8 cellular contexts compared by ENCODE assay signal in the genomic region with DNA sequence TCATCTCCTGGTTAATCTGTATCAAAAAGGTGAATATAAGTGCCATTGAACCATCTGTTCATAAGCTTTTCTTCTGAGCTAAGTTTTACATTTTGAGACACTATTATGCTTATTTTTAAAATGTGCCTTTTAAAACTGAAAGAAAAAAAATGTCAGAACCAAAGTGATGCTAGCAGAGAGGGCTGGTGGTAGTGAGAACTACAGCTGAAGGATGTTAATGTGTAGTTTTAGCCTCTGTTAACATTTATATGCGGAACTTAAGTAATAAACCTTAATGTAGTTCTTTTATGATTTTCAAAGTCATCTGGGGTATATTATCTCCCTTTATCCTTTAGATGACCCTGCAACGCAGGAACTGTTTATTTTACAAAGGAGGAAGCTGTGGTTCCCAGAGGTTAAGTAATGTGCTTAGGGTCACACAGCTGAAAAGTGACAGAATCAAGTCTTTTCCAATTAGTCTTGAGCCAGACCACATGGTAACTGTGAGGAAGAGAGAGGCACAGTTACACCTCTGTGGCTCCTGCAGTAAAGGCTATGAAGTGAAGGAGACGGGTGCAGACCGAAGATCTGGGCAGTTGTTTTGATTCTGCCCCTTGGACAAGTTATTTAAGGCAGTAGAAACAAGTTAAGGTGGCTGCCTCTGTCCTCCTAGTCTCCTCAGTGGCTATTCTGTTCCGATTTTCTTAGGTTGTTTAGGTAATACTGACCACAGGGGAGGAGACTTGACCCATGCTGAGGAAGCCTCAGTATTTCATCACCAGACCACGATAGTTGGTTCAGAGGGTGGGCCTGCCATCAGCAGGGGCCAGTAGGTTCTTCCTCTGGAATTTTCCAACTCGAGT. TPM values are rescaled to one million over a fixed set of nuclear protein-coding genes. Genes with fewer than 3 reads are reported as not detected.
DNase-seq lines count a peak whose midpoint lies in the region; ATAC-seq and TF ChIP-seq lines count a peak whose summit lies in the region.

No MANE protein-coding gene starts in this region.

- DNase-seq in CD1c-positive myeloid dendritic cell (ENCODE audit: extremely low spot score) = peak; percentile 72
- peak; percentile 29 to 66 for DNase-seq in NCI-H524 (lab: John Stamatoyannopoulos, UW)
- DNase-seq in fibroblast of lung (ENCODE audit: low read depth in 2 of 2) = peak; percentile 85 to 88
- DNase-seq in NCI-H187 treated with DMSO at 0.1 percent for 48 hours (lab: John Stamatoyannopoulos, UW) = no peak
- DNase-seq in NCI-H146 (lab: John Stamatoyannopoulos, UW) = no peak

- peaks cover 53% of the 10 kb centered on the region for H3K36me3 Mint-ChIP-seq in stimulated activated naive CD8-positive, alpha-beta T cell treated with anti-CD3 and anti-CD28 coated beads, Interleukin-15, Interleukin-2, amounts not matched to agents 100 ng/mL and 50 ng/mL, for 24 hours (ENCODE audit: low read depth)

- no peak overlapping the region for H2AFZ ChIP-seq in fibroblast of lung (ENCODE audit: low read length)

- peaks cover 5% of the 10 kb centered on the region for H3K4me1 ChIP-seq in fibroblast of lung (ENCODE audit: control insufficient read depth, extremely low read depth, insufficient read depth, low read length)

- H3K9ac ChIP-seq in fibroblast of lung (ENCODE audit: insufficient read depth, low read length) = no peak overlapping the region

- peak overlapping the region; percentile 54 for H3K4me3 Mint-ChIP-seq in stimulated activated naive CD8-positive, alpha-beta T cell treated with anti-CD3 and anti-CD28 coated beads, Interleukin-15, Interleukin-2, amounts not matched to agents 100 ng/mL and 50 ng/mL, for 24 hours

- peak overlapping the region; percentile 67 for H3K27ac Mint-ChIP-seq in stimulated activated naive CD8-positive, alpha-beta T cell treated with anti-CD3 and anti-CD28 coated beads, Interleukin-15, Interleukin-2, amounts not matched to agents 100 ng/mL and 50 ng/mL, for 24 hours

- no peak for TF ChIP-seq CTCF in fibroblast of lung (conservative IDR thresholded peaks at IDR 0.05 in 1 of 2, IDR thresholded peaks at IDR 0.05 in 1 of 2; ENCODE audit: low read depth in 1 of 2, low read length in 2 of 2)

- H4K20me1 ChIP-seq in fibroblast of lung (ENCODE audit: control insufficient read depth, extremely low read depth, insufficient read depth, low read length) = no peaks in the 10 kb centered on the region

- H3K79me2 ChIP-seq in fibroblast of lung (ENCODE audit: control insufficient read depth, insufficient read depth, low read length) = no peaks in the 10 kb centered on the region

- H3K27me3 ChIP-seq in fibroblast of lung (ENCODE audit: control insufficient read depth, insufficient read depth, low read length) = no peaks in the 10 kb centered on the region

- H3K4me1 Mint-ChIP-seq in stimulated activated naive CD8-positive, alpha-beta T cell treated with anti-CD3 and anti-CD28 coated beads, Interleukin-15, Interleukin-2, amounts not matched to agents 100 ng/mL and 50 ng/mL, for 24 hours (ENCODE audit: low read depth) = peaks cover 79% of the 10 kb centered on the region

- H3K27ac ChIP-seq in fibroblast of lung (ENCODE audit: insufficient read depth, low read length) = no peak overlapping the region

- H3K27me3 Mint-ChIP-seq in stimulated activated naive CD8-positive, alpha-beta T cell treated with anti-CD3 and anti-CD28 coated beads, Interleukin-15, Interleukin-2, amounts not matched to agents 100 ng/mL and 50 ng/mL, for 24 hours = no peaks in the 10 kb centered on the region

- H3K9me3 ChIP-seq in fibroblast of lung (ENCODE audit: control insufficient read depth, insufficient read depth, low read depth, low read length) = no peaks in the 10 kb centered on the region

- ATAC-seq in GM21515 (IDR thresholded peaks at IDR 0.05; ENCODE audit: unreplicated experiment) (peak; percentile 68), GM21528 (IDR thresholded peaks at IDR 0.05; ENCODE audit: low FRiP score, unreplicated experiment) (no peak)

- H3K36me3 ChIP-seq in fibroblast of lung (ENCODE audit: control insufficient read depth, insufficient read depth, low read length) = no peaks in the 10 kb centered on the region

- H3K9me3 Mint-ChIP-seq in stimulated activated naive CD8-positive, alpha-beta T cell treated with anti-CD3 and anti-CD28 coated beads, Interleukin-15, Interleukin-2, amounts not matched to agents 100 ng/mL and 50 ng/mL, for 24 hours = peaks cover 4% of the 10 kb centered on the region

- H3K4me3 ChIP-seq in fibroblast of lung (replicated peaks in 1 of 4; ENCODE audit: control extremely low read depth in 1 of 4, insufficient read depth in 1 of 4, low read depth in 3 of 4, low read length in 4 of 4) = no peak overlapping the region

- H3K4me2 ChIP-seq in fibroblast of lung (ENCODE audit: extremely low read depth, insufficient read depth, low read length) = peak overlapping the region; percentile 64

RNA-seq across cellular contexts. Expression of a gene that starts 23.9 kb away (rescaled TPM):
- 19.0 and 21.5 TPM in 2 replicates for total RNA-seq in fibroblast of lung
- polyA plus RNA-seq in fibroblast of lung = 21.1 and 37.0 TPM in 2 replicates
- 11.6 and 20.0 TPM in 2 replicates for polyA plus RNA-seq in fibroblast of lung (2012)
- polyA minus RNA-seq in fibroblast of lung (ENCODE audit: low replicate concordance) = 15.8 and 29.6 TPM in 2 replicates

Comparison
In these comparisons a context has a peak if more than half of its experiments do, and no peak if none do; other contexts are left out.
1. DNase-seq: peak in CD1c-positive myeloid dendritic cell (single experiment), NCI-H524 (2 of 2) and fibroblast of lung (2 of 2); none in NCI-H187 treated with DMSO at 0.1 percent for 48 hours (single experiment) and NCI-H146 (single experiment).